In genomic region chr5:133460172-133460758, GRCh38 we compare ENCODE assay signal across 8 cellular contexts.
DNase-seq lines count a peak whose midpoint lies in the region; ATAC-seq and TF ChIP-seq lines count a peak whose summit lies in the region.

No MANE protein-coding gene starts in this region.

- peaks cover 6% of the 10 kb centered on the region for H3K27me3 Mint-ChIP-seq in brain
- H3K27me3 Mint-ChIP-seq in neural crest cell (ENCODE audit: low read depth) = no peaks in the 10 kb centered on the region

- DNase-seq in activated CD4-positive, CD25-positive, alpha-beta regulatory T cell treated with anti-CD3 and anti-CD28 coated beads, Interleukin-2, amount 50 U/mL, for 72 hours = peak; percentile 50
- DNase-seq in NCI-H526 treated with DMSO at 0.1 percent for 48 hours (lab: John Stamatoyannopoulos, UW) = peak; percentile 1
- peak; percentile 51 for DNase-seq in neural crest cell (ENCODE audit: low read depth, low spot score)
- no peak for DNase-seq in DMS114 treated with DMSO at 0.1 percent for 48 hours (lab: John Stamatoyannopoulos, UW; ENCODE audit: unreplicated experiment)
- no peak for DNase-seq in NCI-H1930 (lab: John Stamatoyannopoulos, UW)

- H3K27ac Mint-ChIP-seq in brain = peak overlapping the region in 1 of 5 experiments; percentile 48
- H3K27ac Mint-ChIP-seq in neural crest cell (ENCODE audit: unreplicated experiment) = no peak overlapping the region

- H3K9me3 Mint-ChIP-seq in brain (no peaks in the 10 kb centered on the region), neural crest cell (no peaks in the 10 kb centered on the region)

- no peaks in the 10 kb centered on the region for H3K36me3 Mint-ChIP-seq in brain
- no peaks in the 10 kb centered on the region for H3K36me3 Mint-ChIP-seq in neural crest cell (ENCODE audit: low read depth)

- TF ChIP-seq CTCF in brain (conservative IDR thresholded peaks at IDR 0.05) (peak; percentile 49 to 75), neural crest cell (conservative IDR thresholded peaks at IDR 0.05) (peak; percentile 62)

- no peak for ATAC-seq in activated CD4-positive, CD25-positive, alpha-beta regulatory T cell treated with anti-CD3 and anti-CD28 coated beads, Interleukin-2, amount 50 U/mL, for 24 hours
- no peak for ATAC-seq in GM21786 (IDR thresholded peaks at IDR 0.05; ENCODE audit: unreplicated experiment)

- H3K4me1 Mint-ChIP-seq in brain (peaks cover 35% of the 10 kb centered on the region), neural crest cell (peaks cover 34% of the 10 kb centered on the region)

- H3K4me3 Mint-ChIP-seq in brain (no peak overlapping the region), neural crest cell (no peak overlapping the region)

Comparison
In these comparisons a context has a peak if more than half of its experiments do, and no peak if none do; other contexts are left out.
1. DNase-seq: peak in activated CD4-positive, CD25-positive, alpha-beta regulatory T cell treated with anti-CD3 and anti-CD28 coated beads, Interleukin-2, amount 50 U/mL, for 72 hours (single experiment), NCI-H526 treated with DMSO at 0.1 percent for 48 hours (single experiment) and neural crest cell (single experiment); none in DMS114 treated with DMSO at 0.1 percent for 48 hours (single experiment) and NCI-H1930 (0 of 2).